ENCODE assay signal across 13 cellular contexts in the genomic region with DNA sequence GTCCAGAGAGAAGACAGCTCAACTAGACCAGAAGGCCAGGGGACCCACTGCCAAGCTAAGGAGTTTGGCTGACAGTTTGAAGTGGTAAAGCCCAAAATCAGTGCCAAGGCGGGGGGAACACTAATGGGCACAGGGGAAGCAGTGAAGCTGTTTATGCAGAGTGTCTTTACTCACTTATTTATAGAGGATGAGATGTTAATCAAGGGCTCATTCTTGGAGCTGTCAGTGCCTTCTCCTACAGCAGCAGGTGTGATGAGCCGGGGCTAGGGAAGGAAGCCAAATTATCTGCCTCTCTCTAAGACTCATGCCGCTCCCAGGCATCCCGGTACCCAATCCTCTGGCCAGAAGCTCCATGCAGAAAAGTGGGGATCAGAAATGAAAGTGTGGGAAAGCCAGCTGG.
DNase-seq lines count a peak whose midpoint lies in the region; ATAC-seq and TF ChIP-seq lines count a peak whose summit lies in the region.
"Had no signal": no experiment of that assay in that cellular context is flagged by ENCODE, and none has a peak within 500 bp of the region (broad histone marks: within the 10 kb centered on the region; RNA-seq: fewer than 3 reads in every experiment).

No MANE protein-coding gene starts in this region.

- no peak for TF ChIP-seq POLR2A in heart left ventricle (IDR thresholded peaks at IDR 0.05)

- POLR2A ChIA-PET in AG04450 (lab: Yijun Ruan, JAX): no interaction called here
- POLR2A ChIA-PET in CD4-positive, alpha-beta T cell (lab: Charles Lee): no interaction called here

- H3K9me3 ChIP-seq in heart left ventricle: no peaks in the 10 kb centered on the region
- H3K9me3 ChIP-seq in AG04450 (ENCODE audit: control insufficient read depth, insufficient read depth, low read length): no peaks in the 10 kb centered on the region
- H3K9me3 ChIP-seq in CD4-positive, alpha-beta T cell (ENCODE audit: control insufficient read depth, low read length): no peaks in the 10 kb centered on the region
- H3K9me3 ChIP-seq: BE2C had no signal

- H3K4me3 Mint-ChIP-seq in glutamatergic neuron (ENCODE audit: unreplicated experiment): no peak overlapping the region
- no peak overlapping the region for H3K4me3 Mint-ChIP-seq in CD4-positive, alpha-beta T cell
- H3K4me3 Mint-ChIP-seq: CD4-positive, CD25-positive, alpha-beta regulatory T cell; H9 had no signal

- TF ChIP-seq CTCF in heart left ventricle (IDR thresholded peaks at IDR 0.05) (no peak), AG04450 (IDR thresholded peaks at IDR 0.05; ENCODE audit: low read depth, low read length) (no peak), glutamatergic neuron (IDR thresholded peaks at IDR 0.05; ENCODE audit: partially characterized antibody, unreplicated experiment) (no peak)
- TF ChIP-seq CTCF in CD4-positive, alpha-beta T cell (IDR thresholded peaks at IDR 0.05): no peak

- H3K27ac Mint-ChIP-seq in glutamatergic neuron (ENCODE audit: unreplicated experiment): no peak overlapping the region
- H3K27ac Mint-ChIP-seq in CD4-positive, alpha-beta T cell: no peak overlapping the region
- H3K27ac Mint-ChIP-seq: H9 had no signal

- DNase-seq in Right ventricle myocardium inferior (ENCODE audit: missing footprints) (no peak), heart left ventricle (no peak), AG04450 (ENCODE audit: low read depth, low spot score) (no peak), NCI-H446 treated with DMSO at 0.1 percent for 48 hours (lab: John Stamatoyannopoulos, UW) (peak; percentile 75), myocyte (ENCODE audit: low read depth) (peak; percentile 44), glutamatergic neuron (no peak), D341Med (ENCODE audit: low spot score) (no peak)
- no peak for DNase-seq in CD4-positive, alpha-beta T cell
- DNase-seq: BE2C; C1 segment of cervical spinal cord; CD4-positive, CD25-positive, alpha-beta regulatory T cell; H9; IMR-90 had no signal

- no peaks in the 10 kb centered on the region for H3K36me3 ChIP-seq in heart left ventricle
- H3K36me3 ChIP-seq: BE2C had no signal

- H3K4me3 ChIP-seq in heart left ventricle (no peak overlapping the region), AG04450 (ENCODE audit: low read depth, low read length) (no peak overlapping the region)

- H3K36me3 Mint-ChIP-seq in glutamatergic neuron (ENCODE audit: unreplicated experiment): no peaks in the 10 kb centered on the region
- no peaks in the 10 kb centered on the region for H3K36me3 Mint-ChIP-seq in CD4-positive, alpha-beta T cell (ENCODE audit: low read depth)
- H3K36me3 Mint-ChIP-seq: CD4-positive, CD25-positive, alpha-beta regulatory T cell had no signal

- peaks cover 7% of the 10 kb centered on the region for H3K27me3 Mint-ChIP-seq in glutamatergic neuron (ENCODE audit: unreplicated experiment)
- H3K27me3 Mint-ChIP-seq in CD4-positive, alpha-beta T cell: no peaks in the 10 kb centered on the region

- no peaks in the 10 kb centered on the region for H3K9me3 Mint-ChIP-seq in glutamatergic neuron (ENCODE audit: unreplicated experiment)
- H3K9me3 Mint-ChIP-seq in CD4-positive, alpha-beta T cell: no peaks in the 10 kb centered on the region
- H3K9me3 Mint-ChIP-seq: H9 had no signal

- ATAC-seq in Right ventricle myocardium inferior (peak; percentile 20), heart left ventricle (no peak)
- no peak for ATAC-seq in CD4-positive, alpha-beta T cell (ENCODE audit: poor library complexity)

- H3K27ac ChIP-seq in heart left ventricle (no peak overlapping the region), AG04450 (ENCODE audit: low read depth, low read length) (peak overlapping the region; percentile 21)
- no peak overlapping the region for H3K27ac ChIP-seq in CD4-positive, alpha-beta T cell (ENCODE audit: low read depth, low read length)

- peaks cover 0 to 7% (median 0%) of the 10 kb centered on the region in 12 donors for H3K4me1 ChIP-seq in heart left ventricle
- H3K4me1 ChIP-seq: BE2C had no signal

- H3K27me3 ChIP-seq in heart left ventricle (no peaks in the 10 kb centered on the region), AG04450 (ENCODE audit: control insufficient read depth, insufficient read depth, low read length) (peaks cover 19% of the 10 kb centered on the region)
- H3K27me3 ChIP-seq in CD4-positive, alpha-beta T cell (ENCODE audit: control insufficient read depth, insufficient read depth, low read length): no peaks in the 10 kb centered on the region
- H3K27me3 ChIP-seq: BE2C had no signal

- WGBS in heart left ventricle, 4 donors: 62 to 77% (median 64%) methylated on average over 4 of the region's 4 CpGs

- CTCF ChIA-PET in AG04450 (lab: Charles Lee): interaction anchor here (1.3 kb wide), 1 partner anchor 290 kb away, joined by 3 read pairs; no protein-coding TSS in a partner anchor
- CTCF ChIA-PET in CD4-positive, alpha-beta T cell (lab: Charles Lee): no interaction called here

- intact Hi-C loops in Right ventricle myocardium inferior (cut with DNase I): no loop called here
- intact Hi-C loops in heart left ventricle (cut with DNase I): no loop called here
- intact Hi-C loops in CD4-positive, alpha-beta T cell (cut with DNase I, micrococcal nuclease): no loop called here

- peaks cover 22% of the 10 kb centered on the region for H3K4me1 Mint-ChIP-seq in glutamatergic neuron (ENCODE audit: low read depth, unreplicated experiment)
- H3K4me1 Mint-ChIP-seq in CD4-positive, alpha-beta T cell (ENCODE audit: low read depth): no peaks in the 10 kb centered on the region

Comparison
In these comparisons a context has a peak if more than half of its experiments do, and no peak if none do; other contexts are left out.
1. DNase-seq: peak in NCI-H446 treated with DMSO at 0.1 percent for 48 hours (single experiment) and myocyte (single experiment); none in Right ventricle myocardium inferior (single experiment), heart left ventricle (0 of 5), AG04450 (single experiment), glutamatergic neuron (single experiment), CD4-positive, alpha-beta T cell (0 of 10) and D341Med (single experiment).